In genomic region chr10:29243061-29243460, GRCh38 we compare ENCODE assay signal across 20 cellular contexts. TPM values are rescaled to one million over a fixed set of nuclear protein-coding genes. Genes with fewer than 3 reads are reported as not detected.
DNase-seq lines count a peak whose midpoint lies in the region; FAIRE-seq and TF ChIP-seq lines count a peak whose summit lies in the region.
"Had no signal": no experiment of that assay in that cellular context is flagged by ENCODE, and none has a peak within 500 bp of the region (broad histone marks: within the 10 kb centered on the region; RNA-seq: fewer than 3 reads in every experiment).

No MANE protein-coding gene starts in this region.

- H2BK12ac ChIP-seq in H1 (ENCODE audit: low read depth, low read length), result no peak overlapping the region

- H3K14ac ChIP-seq in H1 (ENCODE audit: insufficient read length), result no peak overlapping the region

- no peak for TF ChIP-seq RAD21 in H1 (IDR thresholded peaks at IDR 0.05 in 1 of 2, conservative IDR thresholded peaks at IDR 0.05 in 1 of 2; ENCODE audit: low read depth in 2 of 2, low read length in 2 of 2)

- no peak overlapping the region for H4K8ac ChIP-seq in H1 (ENCODE audit: extremely low read depth, insufficient read depth, low read length)
- H4K8ac ChIP-seq in mesendoderm (ENCODE audit: low read depth, low read length), result no peak overlapping the region

- FAIRE-seq in H1 (lab: Jason Lieb, UNC), result no peak
- FAIRE-seq: D721Med, G401.6, GM12891, GM19239, H54 had no signal

- no peak overlapping the region for H2BK15ac ChIP-seq in H1 (ENCODE audit: low read length)
- H2BK15ac ChIP-seq in mesendoderm (replicated peaks; ENCODE audit: low read depth), result no peak overlapping the region

- H3K9me3 Mint-ChIP-seq in CD4-positive, alpha-beta memory T cell, result peaks cover 0 to 3% (median 0%) of the 10 kb centered on the region in 8 donors
- H3K9me3 Mint-ChIP-seq in glutamatergic neuron (ENCODE audit: unreplicated experiment), result peaks cover 2% of the 10 kb centered on the region

- H2BK120ac ChIP-seq in H1 (replicated peaks; ENCODE audit: low read depth, low read length) (no peak overlapping the region), mesendoderm (ENCODE audit: low read depth, low read length) (no peak overlapping the region)

- H3K79me1 ChIP-seq in H1 (ENCODE audit: low read depth, low read length) (no peaks in the 10 kb centered on the region), mesendoderm (ENCODE audit: low read length) (no peaks in the 10 kb centered on the region)

- H3K27me3 ChIP-seq in H1 (replicated peaks in 1 of 4; ENCODE audit: control insufficient read depth in 3 of 4, extremely low read depth in 1 of 4, insufficient read depth in 3 of 4, low read length in 3 of 4), result no peaks in the 10 kb centered on the region
- no peaks in the 10 kb centered on the region for H3K27me3 ChIP-seq in mesendoderm (ENCODE audit: insufficient read depth, low read length, poor library complexity)
- H3K27me3 ChIP-seq in parathyroid adenoma (ENCODE audit: control insufficient read depth, insufficient read depth, low read length), result no peaks in the 10 kb centered on the region
- no peaks in the 10 kb centered on the region for H3K27me3 ChIP-seq in CD4-positive, alpha-beta memory T cell (ENCODE audit: insufficient read depth, low read length)
- peaks cover 0 to 6% (median 0%) of the 10 kb centered on the region in 4 donors for H3K27me3 ChIP-seq in esophagus squamous epithelium
- H3K27me3 ChIP-seq: BE2C had no signal

- H3K9me3 ChIP-seq in SK-N-MC (ENCODE audit: low read depth, low read length) (no peaks in the 10 kb centered on the region), H1 (ENCODE audit: insufficient read depth in 2 of 2, low read depth in 1 of 2, low read length in 1 of 2) (no peaks in the 10 kb centered on the region), parathyroid adenoma (ENCODE audit: control insufficient read depth, low read length) (no peaks in the 10 kb centered on the region), esophagus squamous epithelium (no peaks in the 10 kb centered on the region)
- H3K9me3 ChIP-seq in CD4-positive, alpha-beta memory T cell (ENCODE audit: control insufficient read depth in 1 of 2, low read length in 2 of 2), result no peaks in the 10 kb centered on the region
- H3K9me3 ChIP-seq: BE2C, Caco-2 had no signal

- H3K36me3 Mint-ChIP-seq in CD4-positive, alpha-beta memory T cell, result no peaks in the 10 kb centered on the region
- H3K36me3 Mint-ChIP-seq in glutamatergic neuron (ENCODE audit: unreplicated experiment), result no peaks in the 10 kb centered on the region
- H3K36me3 Mint-ChIP-seq: CD4-positive, CD25-positive, alpha-beta regulatory T cell had no signal

- 63% methylated on average over 5 of the region's 5 CpGs; no CpG with 5 or more reads in 1 of the 2 experiments for WGBS in H1 (ENCODE audit: extremely low coverage in 1 of 2, insufficient coverage in 1 of 2, insufficient read length in 1 of 2, insufficient replicate concordance in 2 of 2, low coverage in 1 of 2, low lambda C conversion rate in 2 of 2, missing lambda C conversion rate in 1 of 2), 2 experiments
- no CpG with 5 or more reads among the region's 5 CpGs for WGBS in mesendoderm (ENCODE audit: extremely low coverage, insufficient coverage, low lambda C conversion rate)
- WGBS in esophagus squamous epithelium, 2 donors, result 38 to 57% methylated on average over 3 to 5 of the region's 5 CpGs

- H3K4me1 ChIP-seq in H1 (replicated peaks in 1 of 4; ENCODE audit: control insufficient read depth in 3 of 4, insufficient read depth in 4 of 4, low read length in 3 of 4) (no peaks in the 10 kb centered on the region), mesendoderm (ENCODE audit: control insufficient read depth, low read depth, low read length) (no peaks in the 10 kb centered on the region), parathyroid adenoma (peaks cover 14% of the 10 kb centered on the region), esophagus squamous epithelium (no peaks in the 10 kb centered on the region)
- H3K4me1 ChIP-seq in CD4-positive, alpha-beta memory T cell (ENCODE audit: insufficient read depth, low read length), result no peaks in the 10 kb centered on the region

- no peak overlapping the region for H3K4me2 ChIP-seq in H1 (ENCODE audit: insufficient read depth in 1 of 2, low read depth in 2 of 2, low read length in 2 of 2)
- H3K4me2 ChIP-seq in mesendoderm (ENCODE audit: low read length), result no peak overlapping the region
- peak overlapping the region; percentile 7 for H3K4me2 ChIP-seq in parathyroid adenoma (ENCODE audit: low read length)

- no peaks in the 10 kb centered on the region for H3K23me2 ChIP-seq in H1 (ENCODE audit: low read depth, low read length)

- no peak for DNase-seq in SK-N-MC (ENCODE audit: low read depth, low spot score)
- DNase-seq in H1 (ENCODE audit: low read depth in 1 of 2, low spot score in 2 of 2), result no peak
- DNase-seq in mesendoderm, result no peak
- no peak for DNase-seq in CD4-positive, alpha-beta memory T cell
- DNase-seq in esophagus squamous epithelium (lab: John Stamatoyannopoulos, UW), result no peak
- no peak for DNase-seq in glutamatergic neuron
- no peak for DNase-seq in stimulated activated CD4-positive, alpha-beta T cell treated with anti-CD3 and anti-CD28 coated beads, Interleukin-4, amount 100 ng/mL, for 4 hours
- DNase-seq: BE2C; C1 segment of cervical spinal cord; Caco-2; CD4-positive, CD25-positive, alpha-beta regulatory T cell; HCEC 1CT had no signal

- H3K9ac ChIP-seq in SK-N-MC (ENCODE audit: insufficient read length) (no peak overlapping the region), H1 (replicated peaks in 1 of 4; ENCODE audit: extremely low read depth in 1 of 4, low read depth in 3 of 4, low read length in 3 of 4) (no peak overlapping the region), mesendoderm (ENCODE audit: low read length) (no peak overlapping the region), parathyroid adenoma (no peak overlapping the region)

- H3K4me3 ChIP-seq in SK-N-MC (no peak overlapping the region), H1 (ENCODE audit: extremely low read depth in 1 of 4, insufficient read depth in 2 of 4, low read depth in 3 of 4, low read length in 4 of 4) (no peak overlapping the region), mesendoderm (ENCODE audit: low read length) (no peak overlapping the region), parathyroid adenoma (ENCODE audit: low read depth, low read length) (no peak overlapping the region), esophagus squamous epithelium (no peak overlapping the region)
- H3K4me3 ChIP-seq in CD4-positive, alpha-beta memory T cell (ENCODE audit: low read length in 2 of 2), result no peak overlapping the region

- H3K27ac ChIP-seq in SK-N-MC (peak overlapping the region; percentile 67), H1 (ENCODE audit: low read depth, low read length) (no peak overlapping the region), mesendoderm (ENCODE audit: low read depth, low read length) (no peak overlapping the region), parathyroid adenoma (no peak overlapping the region), esophagus squamous epithelium (no peak overlapping the region)
- H3K27ac ChIP-seq in CD4-positive, alpha-beta memory T cell (ENCODE audit: low read depth, low read length), result no peak overlapping the region

- no peak overlapping the region for H2BK20ac ChIP-seq in H1 (ENCODE audit: low read length)

- H3K18ac ChIP-seq in H1 (ENCODE audit: extremely low read depth, low read length) (no peak overlapping the region), mesendoderm (ENCODE audit: low read length) (peak overlapping the region; percentile 3)

- H2AFZ ChIP-seq in H1 (ENCODE audit: low read length) (0 out of 2 replicates have a peak overlapping the region, but pooled peaks have one; percentile 12), parathyroid adenoma (no peak overlapping the region)

- CTCF ChIA-PET in H1 (lab: Charles Lee; ENCODE audit: partially characterized antibody), result interaction anchor here (0.8 to 7.3 kb wide), 23 partner anchors 8 to 320 kb away, joined by 3 to 94 read pairs (median 3); no protein-coding TSS in a partner anchor
- CTCF ChIA-PET in CD4-positive, alpha-beta memory T cell (lab: Charles Lee; ENCODE audit: partially characterized antibody), result no interaction called here

- no peak for TF ChIP-seq CTCF in H1 (IDR thresholded peaks at IDR 0.05; ENCODE audit: control extremely low read depth in 1 of 3, insufficient read depth in 1 of 3, low read depth in 1 of 3, low read length in 3 of 3)
- TF ChIP-seq CTCF in parathyroid adenoma (IDR thresholded peaks at IDR 0.05), result no peak
- no peak for TF ChIP-seq CTCF in esophagus squamous epithelium (IDR thresholded peaks at IDR 0.05)
- no peak for TF ChIP-seq CTCF in glutamatergic neuron (IDR thresholded peaks at IDR 0.05; ENCODE audit: partially characterized antibody, unreplicated experiment)

- no peak for TF ChIP-seq EP300 in H1 (IDR thresholded peaks at IDR 0.05; ENCODE audit: borderline replicate concordance in 1 of 2, low read depth in 2 of 2, low read length in 2 of 2)

- intact Hi-C loops in CD4-positive, alpha-beta memory T cell (cut with micrococcal nuclease), result no loop called here
- intact Hi-C loops in esophagus squamous epithelium (cut with DNase I), result no loop called here

- no peaks in the 10 kb centered on the region for H3K79me2 ChIP-seq in H1 (ENCODE audit: control insufficient read depth in 1 of 2, insufficient read depth in 2 of 2, low read length in 2 of 2)
- no peaks in the 10 kb centered on the region for H3K79me2 ChIP-seq in mesendoderm (ENCODE audit: control insufficient read depth, insufficient read depth, low read length)
- H3K79me2 ChIP-seq in parathyroid adenoma, result no peaks in the 10 kb centered on the region

- no peaks in the 10 kb centered on the region for H4K20me1 ChIP-seq in H1 (replicated peaks in 1 of 2; ENCODE audit: control insufficient read depth in 1 of 2, insufficient read depth in 2 of 2, low read length in 2 of 2)

- no peaks in the 10 kb centered on the region for H3K4me1 Mint-ChIP-seq in CD4-positive, alpha-beta memory T cell
- H3K4me1 Mint-ChIP-seq in glutamatergic neuron (ENCODE audit: low read depth, unreplicated experiment), result no peaks in the 10 kb centered on the region
- H3K4me1 Mint-ChIP-seq: CD4-positive, CD25-positive, alpha-beta regulatory T cell had no signal

- H3K56ac ChIP-seq in H1 (replicated peaks; ENCODE audit: insufficient read length, low read depth, low read length) (no peak overlapping the region), mesendoderm (ENCODE audit: low read length) (no peak overlapping the region)

- H3K23ac ChIP-seq in H1 (ENCODE audit: insufficient read length) (no peak overlapping the region), mesendoderm (ENCODE audit: low read length) (no peak overlapping the region)

- H2BK5ac ChIP-seq in H1 (ENCODE audit: low read depth, low read length) (no peak overlapping the region), mesendoderm (ENCODE audit: low read length) (peak overlapping the region; percentile 17)

- peaks cover 4 to 5% of the 10 kb centered on the region in 2 donors for H3K27me3 Mint-ChIP-seq in CD4-positive, alpha-beta memory T cell
- peaks cover 2% of the 10 kb centered on the region for H3K27me3 Mint-ChIP-seq in glutamatergic neuron (ENCODE audit: unreplicated experiment)

- POLR2A ChIA-PET in H1 (lab: Charles Lee; ENCODE audit: partially characterized antibody), result interaction anchor here (0.7 kb wide), 1 partner anchor 118 kb away, joined by 3 read pairs; no protein-coding TSS in a partner anchor
- POLR2A ChIA-PET in CD4-positive, alpha-beta memory T cell (lab: Charles Lee; ENCODE audit: partially characterized antibody), result no interaction called here

- H3K4ac ChIP-seq in H1 (replicated peaks; ENCODE audit: insufficient read length, low read depth, low read length) (no peak overlapping the region), mesendoderm (ENCODE audit: low read depth, low read length) (no peak overlapping the region)

- no peak overlapping the region for H3K4me3 Mint-ChIP-seq in CD4-positive, alpha-beta memory T cell
- no peak overlapping the region for H3K4me3 Mint-ChIP-seq in glutamatergic neuron (ENCODE audit: unreplicated experiment)
- H3K4me3 Mint-ChIP-seq: CD4-positive, CD25-positive, alpha-beta regulatory T cell had no signal

- H3K27ac Mint-ChIP-seq in CD4-positive, alpha-beta memory T cell, result no peak overlapping the region
- H3K27ac Mint-ChIP-seq in glutamatergic neuron (ENCODE audit: unreplicated experiment), result no peak overlapping the region
- H3K27ac Mint-ChIP-seq: CD4-positive, CD25-positive, alpha-beta regulatory T cell had no signal

- H3K36me3 ChIP-seq in SK-N-MC (ENCODE audit: insufficient read depth, low read length) (no peaks in the 10 kb centered on the region), H1 (ENCODE audit: control insufficient read depth in 2 of 4, insufficient read depth in 4 of 4, low read length in 3 of 4) (no peaks in the 10 kb centered on the region), mesendoderm (ENCODE audit: control insufficient read depth, insufficient read depth, low read length) (no peaks in the 10 kb centered on the region), parathyroid adenoma (ENCODE audit: control insufficient read depth, insufficient read depth, low read length) (no peaks in the 10 kb centered on the region), esophagus squamous epithelium (no peaks in the 10 kb centered on the region)
- H3K36me3 ChIP-seq in CD4-positive, alpha-beta memory T cell (ENCODE audit: insufficient read depth, low read length), result no peaks in the 10 kb centered on the region
- H3K36me3 ChIP-seq: BE2C had no signal

- no peak for TF ChIP-seq POLR2A in H1 (IDR thresholded peaks at IDR 0.05; ENCODE audit: control extremely low read depth in 1 of 2, low read depth in 2 of 2, low read length in 2 of 2)
- TF ChIP-seq POLR2A in esophagus squamous epithelium (IDR thresholded peaks at IDR 0.05), result no peak

- H4K5ac ChIP-seq in H1 (ENCODE audit: insufficient read length, low read depth, low read length) (no peak overlapping the region), mesendoderm (ENCODE audit: low read length) (no peak overlapping the region)

- H2AK5ac ChIP-seq in H1 (ENCODE audit: low read depth, low read length) (no peak overlapping the region), mesendoderm (ENCODE audit: low read length) (no peak overlapping the region)

- H4K91ac ChIP-seq in H1 (replicated peaks; ENCODE audit: insufficient read length, low read length), result no peak overlapping the region

RNA-seq across cellular contexts. Expression of gene LYZL1, which starts 45.8 kb away (rescaled TPM):
- not detected in 2 replicates for total RNA-seq in H1 (2021; fragmentation: NEBNext Ultra II Directional; extraction: Animal tissue kit (Norgen Biotek cat#: 25700))
- not detected in 2 replicates for polyA plus RNA-seq in H1 (2011; rRNA removed)
- not detected for polyA plus RNA-seq in H1 (2011; cell fraction: cytosol; rRNA removed)
- polyA plus RNA-seq in H1 (2011; cell fraction: nucleus; rRNA removed), result not detected
- not detected in 4 replicates for polyA plus RNA-seq in H1 (2012, experiment 1 of 2)
- polyA plus RNA-seq in H1 (2012, experiment 2 of 2), result not detected
- polyA plus RNA-seq in H1 (2013, experiment 1 of 2), result not detected
- polyA plus RNA-seq in H1 (2013, experiment 2 of 2), result not detected
- polyA minus RNA-seq in H1 (2011; rRNA and poly(A)+ RNA removed), result not detected in 2 replicates
- not detected for polyA minus RNA-seq in H1 (2011; cell fraction: cytosol; rRNA and poly(A)+ RNA removed)
- polyA minus RNA-seq in H1 (2011; cell fraction: nucleus; rRNA and poly(A)+ RNA removed), result not detected
- polyA plus RNA-seq in mesendoderm (2013, experiment 1 of 2), result not detected
- not detected for polyA plus RNA-seq in mesendoderm (2013, experiment 2 of 2)
- not detected for total RNA-seq in CD4-positive, alpha-beta memory T cell
- polyA plus RNA-seq in CD4-positive, alpha-beta memory T cell, result not detected
- total RNA-seq in esophagus squamous epithelium, result not detected
- total RNA-seq in glutamatergic neuron (ENCODE audit: unreplicated experiment), result not detected
- total RNA-seq: A172; Caco-2; CD4-positive, CD25-positive, alpha-beta regulatory T cell; HT-29 had no signal
- polyA plus RNA-seq: CD4-positive, CD25-positive, alpha-beta regulatory T cell had no signal
